8 cellular contexts compared by ENCODE assay signal in genomic region chr1:120179420-120180348, GRCh38. TPM values are rescaled to one million over a fixed set of nuclear protein-coding genes. Genes with fewer than 3 reads are reported as not detected.
A peak's percentile ranks its signal among the peaks of the same experiment; 100 is the strongest.
DNase-seq lines count a peak whose midpoint lies in the region; ATAC-seq and TF ChIP-seq lines count a peak whose summit lies in the region.

No MANE protein-coding gene starts in this region.

- H3K27me3 ChIP-seq in hepatocyte: no peaks in the 10 kb centered on the region
- no peaks in the 10 kb centered on the region for H3K27me3 ChIP-seq in spleen (replicated peaks in 1 of 7)

- H3K9me3 Mint-ChIP-seq in stimulated activated naive CD8-positive, alpha-beta T cell treated with anti-CD3 and anti-CD28 coated beads, Interleukin-15, Interleukin-2, amounts not matched to agents 100 ng/mL and 50 ng/mL, for 24 hours: no peaks in the 10 kb centered on the region
- H3K9me3 Mint-ChIP-seq in stimulated activated naive CD8-positive, alpha-beta T cell treated with anti-CD3 and anti-CD28 coated beads, Interleukin-15, amount 100 ng/mL, for 72 hours: no peaks in the 10 kb centered on the region
- H3K9me3 Mint-ChIP-seq in activated CD4-positive, alpha-beta T cell treated with anti-CD3 and anti-CD28 coated beads, Interleukin-2, amount 10 ng/mL, durations not matched to agents 24 days and 14 days: no peaks in the 10 kb centered on the region
- H3K9me3 Mint-ChIP-seq in effector memory CD8-positive, alpha-beta T cell: no peaks in the 10 kb centered on the region

- no peaks in the 10 kb centered on the region for H3K27me3 Mint-ChIP-seq in stimulated activated naive CD8-positive, alpha-beta T cell treated with anti-CD3 and anti-CD28 coated beads, Interleukin-15, Interleukin-2, amounts not matched to agents 100 ng/mL and 50 ng/mL, for 24 hours
- no peaks in the 10 kb centered on the region for H3K27me3 Mint-ChIP-seq in stimulated activated naive CD8-positive, alpha-beta T cell treated with anti-CD3 and anti-CD28 coated beads, Interleukin-15, amount 100 ng/mL, for 72 hours
- peaks cover 1% of the 10 kb centered on the region for H3K27me3 Mint-ChIP-seq in activated CD4-positive, alpha-beta T cell treated with anti-CD3 and anti-CD28 coated beads, Interleukin-2, amount 10 ng/mL, durations not matched to agents 24 days and 14 days
- H3K27me3 Mint-ChIP-seq in effector memory CD8-positive, alpha-beta T cell: peaks cover 0 to 12% of the 10 kb centered on the region in 2 donors

- intact Hi-C loops in spleen (cut with DNase I; ENCODE audit: low total_unique reads): no loop called here
- intact Hi-C loops in activated CD4-positive, alpha-beta T cell treated with anti-CD3 and anti-CD28 coated beads, Interleukin-2, amount 10 ng/mL, durations not matched to agents 24 days and 14 days (cut with micrococcal nuclease): no loop called here

- peaks cover 7% of the 10 kb centered on the region for H3K79me2 ChIP-seq in hepatocyte

- H3K36me3 Mint-ChIP-seq in stimulated activated naive CD8-positive, alpha-beta T cell treated with anti-CD3 and anti-CD28 coated beads, Interleukin-15, Interleukin-2, amounts not matched to agents 100 ng/mL and 50 ng/mL, for 24 hours (ENCODE audit: low read depth): peaks cover 4% of the 10 kb centered on the region
- no peaks in the 10 kb centered on the region for H3K36me3 Mint-ChIP-seq in activated CD4-positive, alpha-beta T cell treated with anti-CD3 and anti-CD28 coated beads, Interleukin-2, amount 10 ng/mL, durations not matched to agents 24 days and 14 days (ENCODE audit: low read depth)
- H3K36me3 Mint-ChIP-seq in effector memory CD8-positive, alpha-beta T cell (ENCODE audit: insufficient read depth): peaks cover 6% of the 10 kb centered on the region

- H3K4me1 ChIP-seq in hepatocyte (ENCODE audit: insufficient read depth) (peaks cover 11% of the 10 kb centered on the region), spleen (peaks cover 0 to 29% (median 13%) of the 10 kb centered on the region in 6 donors)

- DNase-seq in stimulated activated naive CD8-positive, alpha-beta T cell treated with anti-CD3 and anti-CD28 coated beads, Interleukin-15, amount 100 ng/mL, for 72 hours: no peak
- DNase-seq in amniotic epithelial cell (ENCODE audit: low read depth) (peak; percentile 78), hepatocyte (ENCODE audit: low spot score) (peak; percentile 51), spleen (no peak), DMS114 treated with DMSO at 0.1 percent for 48 hours (lab: John Stamatoyannopoulos, UW; ENCODE audit: unreplicated experiment) (no peak)
- DNase-seq in activated CD4-positive, alpha-beta T cell treated with anti-CD3 and anti-CD28 coated beads, Interleukin-2, amount 10 ng/mL, durations not matched to agents 24 days and 14 days: no peak
- no peak for DNase-seq in effector memory CD8-positive, alpha-beta T cell

- H3K27ac ChIP-seq in hepatocyte (peak overlapping the region; percentile 83), spleen (peak overlapping the region; percentile 2 to 74 (median 62))

- peak overlapping the region; percentile 69 for H3K4me2 ChIP-seq in hepatocyte

- no peaks in the 10 kb centered on the region for H3K36me3 ChIP-seq in hepatocyte (replicated peaks; ENCODE audit: insufficient read depth, low read depth)
- H3K36me3 ChIP-seq in spleen: no peaks in the 10 kb centered on the region

- no peak for TF ChIP-seq CTCF in hepatocyte (IDR thresholded peaks at IDR 0.05; ENCODE audit: poor library complexity)
- TF ChIP-seq CTCF in spleen (IDR thresholded peaks at IDR 0.05 in 8 of 11, conservative IDR thresholded peaks at IDR 0.05 in 3 of 11): no peak

- no peaks in the 10 kb centered on the region for H3K9me2 ChIP-seq in hepatocyte (replicated peaks; ENCODE audit: insufficient read depth)

- H3K9me3 ChIP-seq in hepatocyte (ENCODE audit: low read depth) (no peaks in the 10 kb centered on the region), spleen (no peaks in the 10 kb centered on the region)

- peaks cover 4% of the 10 kb centered on the region for H3K4me1 Mint-ChIP-seq in stimulated activated naive CD8-positive, alpha-beta T cell treated with anti-CD3 and anti-CD28 coated beads, Interleukin-15, Interleukin-2, amounts not matched to agents 100 ng/mL and 50 ng/mL, for 24 hours (ENCODE audit: low read depth)
- H3K4me1 Mint-ChIP-seq in stimulated activated naive CD8-positive, alpha-beta T cell treated with anti-CD3 and anti-CD28 coated beads, Interleukin-15, amount 100 ng/mL, for 72 hours: peaks cover 5% of the 10 kb centered on the region
- peaks cover 11% of the 10 kb centered on the region for H3K4me1 Mint-ChIP-seq in activated CD4-positive, alpha-beta T cell treated with anti-CD3 and anti-CD28 coated beads, Interleukin-2, amount 10 ng/mL, durations not matched to agents 24 days and 14 days
- peaks cover 2 to 10% of the 10 kb centered on the region in 2 donors for H3K4me1 Mint-ChIP-seq in effector memory CD8-positive, alpha-beta T cell (ENCODE audit: low read depth in 2 of 2)

- H3K4me3 Mint-ChIP-seq in stimulated activated naive CD8-positive, alpha-beta T cell treated with anti-CD3 and anti-CD28 coated beads, Interleukin-15, Interleukin-2, amounts not matched to agents 100 ng/mL and 50 ng/mL, for 24 hours: peak overlapping the region; percentile 18
- peak overlapping the region in 1 of 2 donors; percentile 44 for H3K4me3 Mint-ChIP-seq in stimulated activated naive CD8-positive, alpha-beta T cell treated with anti-CD3 and anti-CD28 coated beads, Interleukin-15, amount 100 ng/mL, for 72 hours
- H3K4me3 Mint-ChIP-seq in activated CD4-positive, alpha-beta T cell treated with anti-CD3 and anti-CD28 coated beads, Interleukin-2, amount 10 ng/mL, durations not matched to agents 24 days and 14 days: no peak overlapping the region
- H3K4me3 Mint-ChIP-seq in effector memory CD8-positive, alpha-beta T cell: no peak overlapping the region

- no peak for TF ChIP-seq POLR2A in spleen (IDR thresholded peaks at IDR 0.05)

- peak overlapping the region; percentile 29 for H3K27ac Mint-ChIP-seq in stimulated activated naive CD8-positive, alpha-beta T cell treated with anti-CD3 and anti-CD28 coated beads, Interleukin-15, Interleukin-2, amounts not matched to agents 100 ng/mL and 50 ng/mL, for 24 hours
- H3K27ac Mint-ChIP-seq in stimulated activated naive CD8-positive, alpha-beta T cell treated with anti-CD3 and anti-CD28 coated beads, Interleukin-15, amount 100 ng/mL, for 72 hours: no peak overlapping the region
- H3K27ac Mint-ChIP-seq in activated CD4-positive, alpha-beta T cell treated with anti-CD3 and anti-CD28 coated beads, Interleukin-2, amount 10 ng/mL, durations not matched to agents 24 days and 14 days: no peak overlapping the region
- H3K27ac Mint-ChIP-seq in effector memory CD8-positive, alpha-beta T cell: no peak overlapping the region

- WGBS in hepatocyte (ENCODE audit: low lambda C conversion rate, missing lambda C conversion rate): 25% methylated on average over 20 of the region's 20 CpGs
- WGBS in spleen, 5 donors: 33 to 44% (median 39%) methylated on average over 18 to 20 of the region's 20 CpGs

- no peak for ATAC-seq in stimulated activated naive CD8-positive, alpha-beta T cell treated with anti-CD3 and anti-CD28 coated beads, Interleukin-15, amount 100 ng/mL, for 72 hours
- ATAC-seq in effector memory CD8-positive, alpha-beta T cell (replicated peaks): no peak

- H4K20me1 ChIP-seq in hepatocyte (ENCODE audit: insufficient read depth, poor library complexity, severe bottlenecking): no peaks in the 10 kb centered on the region

- peak overlapping the region; percentile 41 for H2AFZ ChIP-seq in hepatocyte

- H3K4me3 ChIP-seq in hepatocyte (no peak overlapping the region), spleen (peak overlapping the region in 5 of 8 donors; percentile 5 to 54 (median 21))

RNA-seq across cellular contexts. Expression of gene SEC22B, which starts 3.4 kb away (rescaled TPM):
- total RNA-seq in hepatocyte (49.5 and 52.9 TPM in 2 replicates), spleen (10 to 100 TPM; 25.5 to 37.9 (median 30.2) TPM)
- polyA plus RNA-seq in hepatocyte (28.8 and 37.6 TPM in 2 replicates), spleen (10 to 100 TPM; 11.1 to 14.5 (median 13.1) TPM)
- 19.7 and 21.0 TPM in 2 replicates for total RNA-seq in activated CD4-positive, alpha-beta T cell treated with anti-CD3 and anti-CD28 coated beads, Interleukin-2, amount 10 ng/mL, durations not matched to agents 24 days and 14 days

Comparison
In these comparisons a context has a peak if more than half of its experiments do, and no peak if none do; other contexts are left out.
1. DNase-seq: peak in amniotic epithelial cell (single experiment) and hepatocyte (single experiment); none in stimulated activated naive CD8-positive, alpha-beta T cell treated with anti-CD3 and anti-CD28 coated beads, Interleukin-15, amount 100 ng/mL, for 72 hours (0 of 2), spleen (single experiment), activated CD4-positive, alpha-beta T cell treated with anti-CD3 and anti-CD28 coated beads, Interleukin-2, amount 10 ng/mL, durations not matched to agents 24 days and 14 days (single experiment), DMS114 treated with DMSO at 0.1 percent for 48 hours (single experiment) and effector memory CD8-positive, alpha-beta T cell (0 of 3).